Comparison of ENCODE assay signal across 8 cellular contexts in genomic region chr3:71585126-71585525, GRCh38. TPM values are rescaled to one million over a fixed set of nuclear protein-coding genes. Genes with fewer than 3 reads are reported as not detected.
DNase-seq lines count a peak whose midpoint lies in the region; ATAC-seq, FAIRE-seq and TF ChIP-seq lines count a peak whose summit lies in the region.

No MANE protein-coding gene starts in this region.

- H3K9ac ChIP-seq in keratinocyte (ENCODE audit: control insufficient read depth, extremely low read depth, insufficient read depth, low read length), result no peak overlapping the region

- peak overlapping the region; percentile 85 for H3K4me3 Mint-ChIP-seq in activated CD8-positive, alpha-beta T cell treated with anti-CD3 and anti-CD28 coated beads, Interleukin-2, amount 10 ng/mL, durations not matched to agents 7 days and 5 days

- peaks cover 6% of the 10 kb centered on the region for H3K79me2 ChIP-seq in keratinocyte (ENCODE audit: control insufficient read depth, insufficient read depth, low read length)

- no peaks in the 10 kb centered on the region for H3K27me3 Mint-ChIP-seq in activated CD8-positive, alpha-beta T cell treated with anti-CD3 and anti-CD28 coated beads, Interleukin-2, amount 10 ng/mL, durations not matched to agents 7 days and 5 days (ENCODE audit: low read depth)

- H3K9me3 ChIP-seq in keratinocyte (ENCODE audit: control insufficient read depth, low read depth, low read length), result no peaks in the 10 kb centered on the region

- TF ChIP-seq CTCF in keratinocyte (optimal IDR thresholded peaks at IDR 0.05 in 1 of 3, IDR thresholded peaks at IDR 0.05 in 1 of 3, conservative IDR thresholded peaks at IDR 0.05 in 1 of 3; ENCODE audit: extremely low read depth in 1 of 3, insufficient read depth in 2 of 3, low read length in 3 of 3), result no peak

- no peak overlapping the region for H3K4me3 ChIP-seq in keratinocyte (ENCODE audit: control insufficient read depth in 2 of 3, extremely low read depth in 1 of 3, insufficient read depth in 2 of 3, low read depth in 1 of 3, low read length in 3 of 3)

- no peaks in the 10 kb centered on the region for H3K27me3 ChIP-seq in keratinocyte (ENCODE audit: control insufficient read depth, extremely low read depth, insufficient read depth, low read length)

- H3K9me1 ChIP-seq in keratinocyte (ENCODE audit: control insufficient read depth, extremely low read depth, insufficient read depth, low read length), result no peaks in the 10 kb centered on the region

- ATAC-seq in activated CD8-positive, alpha-beta T cell treated with anti-CD3 and anti-CD28 coated beads, Interleukin-2, amount 10 ng/mL, durations not matched to agents 7 days and 5 days, result no peak
- ATAC-seq in GM21717 (IDR thresholded peaks at IDR 0.05; ENCODE audit: unreplicated experiment) (no peak), left lobe of liver (no peak)

- H3K36me3 Mint-ChIP-seq in activated CD8-positive, alpha-beta T cell treated with anti-CD3 and anti-CD28 coated beads, Interleukin-2, amount 10 ng/mL, durations not matched to agents 7 days and 5 days (ENCODE audit: low read depth), result no peaks in the 10 kb centered on the region

- peak; percentile 64 for DNase-seq in activated CD8-positive, alpha-beta memory T cell treated with anti-CD3 and anti-CD28 coated beads for 24 hours
- no peak for DNase-seq in activated CD8-positive, alpha-beta memory T cell treated with anti-CD3 and anti-CD28 coated beads, Interleukin-2, amount 50 U/mL, for 4 hours
- DNase-seq in activated CD8-positive, alpha-beta T cell treated with anti-CD3 and anti-CD28 coated beads, Interleukin-2, amount 10 ng/mL, durations not matched to agents 7 days and 5 days, result peak; percentile 26
- DNase-seq in keratinocyte (ENCODE audit: low read depth, low spot score) (no peak), NCI-H345 treated with DMSO at 0.1 percent for 48 hours (lab: John Stamatoyannopoulos, UW; ENCODE audit: unreplicated experiment) (no peak), left lobe of liver (ENCODE audit: low spot score) (no peak)

- H4K20me1 ChIP-seq in keratinocyte (ENCODE audit: control insufficient read depth, extremely low read depth, insufficient read depth, low read length), result no peaks in the 10 kb centered on the region

- no peak overlapping the region for H3K27ac ChIP-seq in keratinocyte (ENCODE audit: control insufficient read depth, insufficient read depth, low read length)
- peak overlapping the region; percentile 95 for H3K27ac ChIP-seq in temporal lobe (ENCODE audit: low read depth, low read length)

- H3K4me2 ChIP-seq in keratinocyte (ENCODE audit: control insufficient read depth, extremely low read depth, insufficient read depth, low read depth, low read length), result peak overlapping the region; percentile 52

- H3K36me3 ChIP-seq in keratinocyte (ENCODE audit: control insufficient read depth in 2 of 2, extremely low read depth in 1 of 2, insufficient read depth in 2 of 2, low read length in 2 of 2), result no peaks in the 10 kb centered on the region

- H3K4me1 ChIP-seq in keratinocyte (ENCODE audit: control insufficient read depth, extremely low read depth, insufficient read depth, low read length), result peaks cover 16% of the 10 kb centered on the region

- peaks cover 29% of the 10 kb centered on the region for H3K4me1 Mint-ChIP-seq in activated CD8-positive, alpha-beta T cell treated with anti-CD3 and anti-CD28 coated beads, Interleukin-2, amount 10 ng/mL, durations not matched to agents 7 days and 5 days (ENCODE audit: low read depth)

- dilution Hi-C loops in keratinocyte (cut with MboI; ENCODE audit: extremely low pct_ligation_motif_present, low sequenced_read_pairs), result no loop called here

- H3K9me3 Mint-ChIP-seq in activated CD8-positive, alpha-beta T cell treated with anti-CD3 and anti-CD28 coated beads, Interleukin-2, amount 10 ng/mL, durations not matched to agents 7 days and 5 days (ENCODE audit: insufficient read depth), result no peaks in the 10 kb centered on the region

- H3K27ac Mint-ChIP-seq in activated CD8-positive, alpha-beta T cell treated with anti-CD3 and anti-CD28 coated beads, Interleukin-2, amount 10 ng/mL, durations not matched to agents 7 days and 5 days, result peak overlapping the region; percentile 92

- no peak overlapping the region for H2AFZ ChIP-seq in keratinocyte (ENCODE audit: control insufficient read depth, low read length)

- FAIRE-seq in keratinocyte (lab: Jason Lieb, UNC), result no peak

- CTCF ChIA-PET in activated CD8-positive, alpha-beta T cell treated with anti-CD3 and anti-CD28 coated beads, Interleukin-2, amount 10 ng/mL, durations not matched to agents 7 days and 5 days (lab: Charles Lee), result interaction anchor here (0.9 to 3.3 kb wide), 11 partner anchors 77 to 1237 kb away, joined by 3 to 19 read pairs (median 5); no protein-coding TSS in a partner anchor

- POLR2A ChIA-PET in activated CD8-positive, alpha-beta T cell treated with anti-CD3 and anti-CD28 coated beads, Interleukin-2, amount 10 ng/mL, durations not matched to agents 7 days and 5 days (lab: Charles Lee), result interaction anchor here (0.7 to 3.4 kb wide), 6 partner anchors 89 to 456 kb away, joined by 3 to 27 read pairs (median 6); no protein-coding TSS in a partner anchor

RNA-seq across cellular contexts. Expression of gene FOXP1, which starts 1.6 kb away (rescaled TPM):
- 100 to 1,000 TPM; 120 to 122 TPM for total RNA-seq in activated CD8-positive, alpha-beta T cell treated with anti-CD3 and anti-CD28 coated beads, Interleukin-2, amount 10 ng/mL, durations not matched to agents 7 days and 5 days
- polyA plus RNA-seq in keratinocyte, result 6.2 to 27.3 TPM (median 14.6 TPM) in 3 replicates
- polyA plus RNA-seq in keratinocyte (2011; ENCODE audit: low read depth), result 22.8 TPM
- 6.8 and 8.3 TPM in 2 replicates for polyA plus RNA-seq in keratinocyte (2011; cell fraction: cytosol; rRNA removed)
- polyA plus RNA-seq in keratinocyte (2011; cell fraction: nucleus; rRNA removed), result 10.6 and 11.1 TPM in 2 replicates
- polyA plus RNA-seq in keratinocyte (2012; ENCODE audit: low replicate concordance), result 8.2 and 18.3 TPM in 2 replicates
- polyA minus RNA-seq in keratinocyte, result 42.3 to 72.2 TPM (median 54.6 TPM) in 3 replicates
- polyA minus RNA-seq in keratinocyte (2011; cell fraction: cytosol; rRNA and poly(A)+ RNA removed), result 27.4 TPM
- polyA minus RNA-seq in keratinocyte (2011; cell fraction: nucleus; rRNA and poly(A)+ RNA removed), result 32.2 and 47.0 TPM in 2 replicates
- total RNA-seq in temporal lobe (56.5 TPM), left lobe of liver (26.1 TPM)

Comparison
In these comparisons a context has a peak if more than half of its experiments do, and no peak if none do; other contexts are left out.
1. DNase-seq: peak in activated CD8-positive, alpha-beta memory T cell treated with anti-CD3 and anti-CD28 coated beads for 24 hours (single experiment) and activated CD8-positive, alpha-beta T cell treated with anti-CD3 and anti-CD28 coated beads, Interleukin-2, amount 10 ng/mL, durations not matched to agents 7 days and 5 days (single experiment); none in activated CD8-positive, alpha-beta memory T cell treated with anti-CD3 and anti-CD28 coated beads, Interleukin-2, amount 50 U/mL, for 4 hours (single experiment), keratinocyte (single experiment), NCI-H345 treated with DMSO at 0.1 percent for 48 hours (single experiment) and left lobe of liver (single experiment).